In the genomic region with DNA sequence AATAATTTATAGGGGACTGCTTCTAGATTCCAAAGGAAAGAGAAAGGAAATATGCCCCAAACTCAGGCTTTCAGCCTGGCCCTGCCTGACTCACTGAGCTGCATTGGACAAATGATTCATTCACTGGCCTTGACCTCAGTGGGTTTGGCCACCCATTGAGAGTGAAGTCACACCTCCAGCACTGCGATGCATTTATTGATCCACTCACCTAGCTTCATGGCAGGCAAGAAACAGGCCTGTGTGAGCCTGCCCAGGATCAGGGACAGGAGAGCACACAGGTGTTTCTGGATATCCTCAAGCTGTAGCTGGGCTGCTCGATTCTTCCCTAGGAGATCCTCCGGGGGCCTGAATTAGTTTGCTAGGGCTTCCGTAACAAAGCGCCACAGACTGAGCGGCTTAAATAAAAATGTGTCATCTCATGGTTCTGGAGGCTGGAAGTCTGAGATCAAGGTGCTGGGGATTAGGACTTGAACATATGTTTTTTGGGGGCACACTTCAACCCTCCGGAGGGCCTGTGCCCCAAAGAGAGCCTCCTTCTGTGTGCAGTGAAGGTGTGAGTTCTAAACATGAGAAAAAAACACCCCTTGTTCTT, we compare ENCODE assay signal across 8 cellular contexts. TPM values are rescaled to one million over a fixed set of nuclear protein-coding genes. Genes with fewer than 3 reads are reported as not detected.
DNase-seq lines count a peak whose midpoint lies in the region; TF ChIP-seq lines count a peak whose summit lies in the region.

No MANE protein-coding gene starts in this region.

- no peaks in the 10 kb centered on the region for H3K9me3 Mint-ChIP-seq in activated CD4-positive, alpha-beta T cell treated with anti-CD3 and anti-CD28 coated beads, Interleukin-2, amount 10 ng/mL, durations not matched to agents 7 days and 5 days
- no peaks in the 10 kb centered on the region for H3K9me3 Mint-ChIP-seq in activated T-helper 2 cell treated with anti-CD3 and anti-CD28 coated beads, Interferon-gamma antibody, Interleukin-2, Interleukin-4, amounts not matched to agents 10 μg/mL and 5 μg/mL and 100 μg/mL, durations not matched to agents 14 hours and 24 hours and 36 hours

- intact Hi-C loops in activated T-helper 2 cell treated with anti-CD3 and anti-CD28 coated beads, Interferon-gamma antibody, Interleukin-2, Interleukin-4, amounts not matched to agents 10 μg/mL and 5 μg/mL and 100 μg/mL, durations not matched to agents 14 hours and 24 hours and 36 hours (cut with micrococcal nuclease) = no loop called here

- H3K36me3 ChIP-seq in tibial nerve = no peaks in the 10 kb centered on the region

- H3K4me3 Mint-ChIP-seq in activated CD4-positive, alpha-beta T cell treated with anti-CD3 and anti-CD28 coated beads, Interleukin-2, amount 10 ng/mL, durations not matched to agents 7 days and 5 days = peak overlapping the region; percentile 58
- peak overlapping the region; percentile 72 for H3K4me3 Mint-ChIP-seq in activated T-helper 2 cell treated with anti-CD3 and anti-CD28 coated beads, Interferon-gamma antibody, Interleukin-2, Interleukin-4, amounts not matched to agents 10 μg/mL and 5 μg/mL and 100 μg/mL, durations not matched to agents 14 hours and 24 hours and 36 hours (ENCODE audit: low read depth)

- no peak for TF ChIP-seq EP300 in tibial nerve (IDR thresholded peaks at IDR 0.05)

- TF ChIP-seq POLR2A in tibial nerve (IDR thresholded peaks at IDR 0.05) = no peak

- POLR2A ChIA-PET in activated CD4-positive, alpha-beta T cell treated with anti-CD3 and anti-CD28 coated beads, Interleukin-2, amount 10 ng/mL, durations not matched to agents 7 days and 5 days (lab: Charles Lee) = interaction anchor here (1.0 kb wide), 1 partner anchor 52 kb away, joined by 4 read pairs; no protein-coding TSS in a partner anchor

- peaks cover 0 to 52% (median 35%) of the 10 kb centered on the region in 4 donors for H3K4me1 ChIP-seq in tibial nerve

- H3K4me3 ChIP-seq in tibial nerve = no peak overlapping the region

- H3K27me3 ChIP-seq in tibial nerve = no peaks in the 10 kb centered on the region

- 69 to 70% methylated on average over 6 to 7 of the region's 7 CpGs for WGBS in tibial nerve, 2 donors

- no peaks in the 10 kb centered on the region for H3K9me3 ChIP-seq in tibial nerve

- H3K4me1 Mint-ChIP-seq in activated CD4-positive, alpha-beta T cell treated with anti-CD3 and anti-CD28 coated beads, Interleukin-2, amount 10 ng/mL, durations not matched to agents 7 days and 5 days = peaks cover 40% of the 10 kb centered on the region
- H3K4me1 Mint-ChIP-seq in activated T-helper 2 cell treated with anti-CD3 and anti-CD28 coated beads, Interferon-gamma antibody, Interleukin-2, Interleukin-4, amounts not matched to agents 10 μg/mL and 5 μg/mL and 100 μg/mL, durations not matched to agents 14 hours and 24 hours and 36 hours (ENCODE audit: low read depth) = peaks cover 40% of the 10 kb centered on the region

- peak overlapping the region; percentile 95 for H3K27ac Mint-ChIP-seq in activated CD4-positive, alpha-beta T cell treated with anti-CD3 and anti-CD28 coated beads, Interleukin-2, amount 10 ng/mL, durations not matched to agents 7 days and 5 days
- peak overlapping the region; percentile 98 for H3K27ac Mint-ChIP-seq in activated T-helper 2 cell treated with anti-CD3 and anti-CD28 coated beads, Interferon-gamma antibody, Interleukin-2, Interleukin-4, amounts not matched to agents 10 μg/mL and 5 μg/mL and 100 μg/mL, durations not matched to agents 14 hours and 24 hours and 36 hours

- CTCF ChIA-PET in activated CD4-positive, alpha-beta T cell treated with anti-CD3 and anti-CD28 coated beads, Interleukin-2, amount 10 ng/mL, durations not matched to agents 7 days and 5 days (lab: Charles Lee) = interaction anchor here (1.0 to 2.5 kb wide), 6 partner anchors 11 to 30 kb away, joined by 3 to 7 read pairs (median 3); no protein-coding TSS in a partner anchor

- TF ChIP-seq CTCF in tibial nerve (IDR thresholded peaks at IDR 0.05) = no peak

- DNase-seq in activated CD4-positive, alpha-beta T cell treated with anti-CD3 and anti-CD28 coated beads, Interleukin-2, amount 10 ng/mL, durations not matched to agents 7 days and 5 days = no peak
- DNase-seq in activated CD4-positive, alpha-beta T cell treated with anti-CD3 and anti-CD28 coated beads for 4 hours = no peak
- DNase-seq in activated T-helper 2 cell treated with anti-CD3 and anti-CD28 coated beads, Interferon-gamma antibody, Interleukin-2, Interleukin-4, amounts not matched to agents 10 μg/mL and 5 μg/mL and 100 μg/mL, durations not matched to agents 14 hours and 24 hours and 36 hours (ENCODE audit: low spot score) = no peak
- DNase-seq in kidney tubule cell (ENCODE audit: low spot score) = peak; percentile 92
- DNase-seq in tibial nerve (ENCODE audit: low spot score in 2 of 2) = peak in 1 of 2 donors; percentile 59
- DNase-seq in stimulated activated CD4-positive, alpha-beta T cell treated with anti-CD3 and anti-CD28 coated beads, Interleukin-2, amount 100 ng/mL, for 24 hours = no peak
- no peak for DNase-seq in SIG-M5 (lab: John Stamatoyannopoulos, UW)
- DNase-seq in activated CD8-positive, alpha-beta memory T cell treated with anti-CD3 and anti-CD28 coated beads, Interleukin-2, amount 50 U/mL, for 4 hours = no peak

- no peaks in the 10 kb centered on the region for H3K27me3 Mint-ChIP-seq in activated CD4-positive, alpha-beta T cell treated with anti-CD3 and anti-CD28 coated beads, Interleukin-2, amount 10 ng/mL, durations not matched to agents 7 days and 5 days
- H3K27me3 Mint-ChIP-seq in activated T-helper 2 cell treated with anti-CD3 and anti-CD28 coated beads, Interferon-gamma antibody, Interleukin-2, Interleukin-4, amounts not matched to agents 10 μg/mL and 5 μg/mL and 100 μg/mL, durations not matched to agents 14 hours and 24 hours and 36 hours (ENCODE audit: low read depth) = no peaks in the 10 kb centered on the region

- H3K36me3 Mint-ChIP-seq in activated CD4-positive, alpha-beta T cell treated with anti-CD3 and anti-CD28 coated beads, Interleukin-2, amount 10 ng/mL, durations not matched to agents 7 days and 5 days (ENCODE audit: low read depth) = no peaks in the 10 kb centered on the region
- H3K36me3 Mint-ChIP-seq in activated T-helper 2 cell treated with anti-CD3 and anti-CD28 coated beads, Interferon-gamma antibody, Interleukin-2, Interleukin-4, amounts not matched to agents 10 μg/mL and 5 μg/mL and 100 μg/mL, durations not matched to agents 14 hours and 24 hours and 36 hours (ENCODE audit: low read depth) = no peaks in the 10 kb centered on the region

- peak overlapping the region; percentile 67 to 99 (median 98) for H3K27ac ChIP-seq in tibial nerve

RNA-seq across cellular contexts. Expression of a gene that starts 7.3 kb away (rescaled TPM):
- total RNA-seq in activated CD4-positive, alpha-beta T cell treated with anti-CD3 and anti-CD28 coated beads, Interleukin-2, amount 10 ng/mL, durations not matched to agents 7 days and 5 days = 10 to 100 TPM; 11.3 to 14.9 TPM
- 8.9 and 9.7 TPM in 2 replicates for total RNA-seq in activated T-helper 2 cell treated with anti-CD3 and anti-CD28 coated beads, Interferon-gamma antibody, Interleukin-2, Interleukin-4, amounts not matched to agents 10 μg/mL and 5 μg/mL and 100 μg/mL, durations not matched to agents 14 hours and 24 hours and 36 hours
- total RNA-seq in tibial nerve = 1,000 to 10,000 TPM; 1,787 to 2,412 (median 1,885) TPM

RNA-seq across cellular contexts. Expression of a gene that starts 55.7 kb away (rescaled TPM):
- 10 to 100 TPM; 43.4 to 45.0 TPM for total RNA-seq in activated CD4-positive, alpha-beta T cell treated with anti-CD3 and anti-CD28 coated beads, Interleukin-2, amount 10 ng/mL, durations not matched to agents 7 days and 5 days
- total RNA-seq in activated T-helper 2 cell treated with anti-CD3 and anti-CD28 coated beads, Interferon-gamma antibody, Interleukin-2, Interleukin-4, amounts not matched to agents 10 μg/mL and 5 μg/mL and 100 μg/mL, durations not matched to agents 14 hours and 24 hours and 36 hours = 53.1 and 54.8 TPM in 2 replicates
- 100 to 1,000 TPM in 2 of 4 donors, 10 to 100 TPM in 2; 60.9 to 123 (median 99.3) TPM for total RNA-seq in tibial nerve

Comparison
In these comparisons a context has a peak if more than half of its experiments do, and no peak if none do; other contexts are left out.
1. RNA of a gene that starts 7.3 kb away (total RNA-seq): 1,787 to 2,412 TPM in tibial nerve; 11.3 to 14.9 TPM in activated CD4-positive, alpha-beta T cell treated with anti-CD3 and anti-CD28 coated beads, Interleukin-2, amount 10 ng/mL, durations not matched to agents 7 days and 5 days and 8.9 to 9.7 TPM in activated T-helper 2 cell treated with anti-CD3 and anti-CD28 coated beads, Interferon-gamma antibody, Interleukin-2, Interleukin-4, amounts not matched to agents 10 μg/mL and 5 μg/mL and 100 μg/mL, durations not matched to agents 14 hours and 24 hours and 36 hours; every median in the first group is over 100 times any median in the second.